14 cellular contexts compared by ENCODE assay signal in the genomic region with DNA sequence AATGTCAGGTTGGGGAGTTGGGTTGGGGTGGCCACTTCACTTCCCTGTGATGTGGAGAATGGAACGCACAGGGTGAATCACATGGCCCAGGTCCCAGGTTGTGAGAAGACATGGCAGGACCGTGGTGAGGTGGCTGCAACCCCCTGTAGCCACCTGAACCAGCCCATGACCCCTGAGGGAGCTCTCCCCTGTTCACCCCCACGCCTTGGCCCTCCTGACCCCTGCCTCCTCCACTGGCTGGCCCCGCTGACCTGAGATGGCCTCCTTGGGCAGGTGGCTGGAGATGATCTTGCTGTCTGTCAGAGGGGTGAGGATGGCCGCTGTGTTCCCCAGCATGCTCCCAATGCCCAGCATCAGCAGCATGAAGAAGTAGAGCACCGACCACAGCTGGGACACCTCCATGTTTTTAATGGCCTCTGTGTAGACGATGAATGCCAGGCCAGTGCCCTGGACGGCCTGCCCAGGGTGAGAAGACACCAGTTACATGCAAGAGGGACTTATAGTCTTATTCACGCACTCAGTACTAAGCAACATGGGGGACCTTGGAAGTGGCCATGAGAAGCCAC. TPM values are rescaled to one million over a fixed set of nuclear protein-coding genes. Genes with fewer than 3 reads are reported as not detected.
"Had no signal": no experiment of that assay in that cellular context is flagged by ENCODE, and none has a peak within 500 bp of the region (broad histone marks: within the 10 kb centered on the region; RNA-seq: fewer than 3 reads in every experiment).

No MANE protein-coding gene starts in this region.

- DNase-seq: effector CD4-positive, alpha-beta T cell; foreskin melanocyte; left colon; naive thymus-derived CD8-positive, alpha-beta T cell; stimulated activated CD4-positive, alpha-beta T cell treated with anti-CD3 and anti-CD28 coated beads, Interleukin-4, amount 100 ng/mL, for 1 hour; stomach; substantia nigra; transverse colon had no signal

- ATAC-seq: left colon; naive thymus-derived CD8-positive, alpha-beta T cell; pancreas; right lobe of liver; stimulated activated memory B cell treated with anti-CD40 and anti-IgM and Interleukin-4, amounts not matched to agents 10 μg/mL and 1 μg/mL and 100 μg/mL, for 72 hours had no signal

RNA-seq across cellular contexts. Expression of gene SLC6A20, which starts 31.0 kb away (rescaled TPM):
- total RNA-seq: dermis microvascular lymphatic vessel endothelial cell, lung microvascular endothelial cell, progenitor cell of endocrine pancreas had no signal
